34 cellular contexts compared by ENCODE assay signal in the genomic region with DNA sequence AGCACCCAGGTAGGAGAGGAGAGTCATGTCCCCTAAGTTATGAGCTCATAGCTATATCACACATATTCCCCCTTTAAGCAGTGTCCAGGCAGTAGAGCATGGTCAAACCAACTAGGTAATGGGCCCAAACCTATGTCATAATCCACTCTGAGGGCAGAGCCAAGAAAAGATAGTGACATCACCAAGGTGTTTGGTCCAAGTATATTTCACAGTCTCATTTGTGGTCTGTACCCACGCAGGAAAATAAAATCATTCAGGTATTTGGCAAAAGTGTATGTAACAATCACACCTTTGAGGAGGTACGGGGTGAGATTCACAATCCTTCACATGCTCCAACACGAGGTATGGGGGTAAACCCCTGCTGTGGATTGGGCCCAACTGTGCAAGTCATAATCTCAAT.
"Had no signal": no experiment of that assay in that cellular context is flagged by ENCODE, and none has a peak within 500 bp of the region (broad histone marks: within the 10 kb centered on the region; RNA-seq: fewer than 3 reads in every experiment).

No MANE protein-coding gene starts in this region.

- H3K27me3 ChIP-seq: MG63 had no signal

- DNase-seq: Karpas-422, Kasumi-1, MG63, MM.1S, MV-4-11, NCI-H1048, NCI-H1092, NCI-H1092 treated with DMSO at 0.1 percent for 48 hours, NCI-H1105, NCI-H1105 treated with DMSO at 0.1 percent for 48 hours, NCI-H1417, NCI-H1417 treated with DMSO at 0.1 percent for 48 hours, NCI-H1436, NCI-H1436 treated with DMSO at 0.1 percent for 48 hours, NCI-H146, NCI-H1694, NCI-H1694 treated with DMSO at 0.1 percent for 48 hours, NCI-H187, NCI-H187 treated with DMSO at 0.1 percent for 48 hours, NCI-H1930, NCI-H2029, NCI-H2029 treated with DMSO at 0.1 percent for 48 hours, NCI-H2081, NCI-H2081 treated with DMSO at 0.1 percent for 48 hours, NCI-H2107, NCI-H2171, NCI-H2171 treated with DMSO at 0.1 percent for 48 hours, NCI-H2227 treated with DMSO at 0.1 percent for 48 hours, NCI-H226, NCI-H345, NCI-H446, NCI-H446 treated with DMSO at 0.1 percent for 48 hours, NCI-H510A had no signal

- H3K9me3 ChIP-seq: MG63 had no signal

- H3K36me3 ChIP-seq: MG63 had no signal

- H3K4me2 ChIP-seq: KMS-11 had no signal

- H3K4me3 ChIP-seq: MG63 had no signal

- H3K27ac ChIP-seq: KMS-11 had no signal

- H3K9ac ChIP-seq: KMS-11 had no signal
